In the genomic region with DNA sequence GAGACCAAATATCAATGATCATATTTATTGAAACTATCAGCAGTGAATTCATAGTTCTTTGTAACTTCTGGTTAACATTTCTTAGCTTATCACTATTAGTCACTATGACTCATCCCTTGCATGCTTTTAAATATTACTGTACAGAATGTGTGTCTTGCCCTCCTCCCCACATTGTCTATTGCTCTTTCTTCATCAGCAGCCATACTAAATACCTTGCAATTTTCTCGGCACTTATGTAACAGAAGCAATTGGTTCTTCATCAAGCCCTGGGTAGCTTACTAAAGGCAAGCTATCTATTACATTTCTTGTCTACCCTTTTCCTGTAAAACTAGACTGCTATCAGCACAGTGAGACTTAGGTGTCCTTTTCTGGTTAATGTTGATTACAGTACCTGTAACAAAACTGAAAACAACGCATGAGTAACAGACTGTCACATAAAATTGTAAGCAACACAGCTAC, we compare ENCODE assay signal across 1 cellular context.
TF ChIP-seq lines count a peak whose summit lies in the region.

No MANE protein-coding gene starts in this region.

TF ChIP-seq in SK-N-SH treated with all-trans-retinoic acid at 6 μM for 48 hours, 23 proteins besides CTCF, POLR2A, EP300 and RAD21 (continued from another document):
- TF ChIP-seq, protein P1, sequence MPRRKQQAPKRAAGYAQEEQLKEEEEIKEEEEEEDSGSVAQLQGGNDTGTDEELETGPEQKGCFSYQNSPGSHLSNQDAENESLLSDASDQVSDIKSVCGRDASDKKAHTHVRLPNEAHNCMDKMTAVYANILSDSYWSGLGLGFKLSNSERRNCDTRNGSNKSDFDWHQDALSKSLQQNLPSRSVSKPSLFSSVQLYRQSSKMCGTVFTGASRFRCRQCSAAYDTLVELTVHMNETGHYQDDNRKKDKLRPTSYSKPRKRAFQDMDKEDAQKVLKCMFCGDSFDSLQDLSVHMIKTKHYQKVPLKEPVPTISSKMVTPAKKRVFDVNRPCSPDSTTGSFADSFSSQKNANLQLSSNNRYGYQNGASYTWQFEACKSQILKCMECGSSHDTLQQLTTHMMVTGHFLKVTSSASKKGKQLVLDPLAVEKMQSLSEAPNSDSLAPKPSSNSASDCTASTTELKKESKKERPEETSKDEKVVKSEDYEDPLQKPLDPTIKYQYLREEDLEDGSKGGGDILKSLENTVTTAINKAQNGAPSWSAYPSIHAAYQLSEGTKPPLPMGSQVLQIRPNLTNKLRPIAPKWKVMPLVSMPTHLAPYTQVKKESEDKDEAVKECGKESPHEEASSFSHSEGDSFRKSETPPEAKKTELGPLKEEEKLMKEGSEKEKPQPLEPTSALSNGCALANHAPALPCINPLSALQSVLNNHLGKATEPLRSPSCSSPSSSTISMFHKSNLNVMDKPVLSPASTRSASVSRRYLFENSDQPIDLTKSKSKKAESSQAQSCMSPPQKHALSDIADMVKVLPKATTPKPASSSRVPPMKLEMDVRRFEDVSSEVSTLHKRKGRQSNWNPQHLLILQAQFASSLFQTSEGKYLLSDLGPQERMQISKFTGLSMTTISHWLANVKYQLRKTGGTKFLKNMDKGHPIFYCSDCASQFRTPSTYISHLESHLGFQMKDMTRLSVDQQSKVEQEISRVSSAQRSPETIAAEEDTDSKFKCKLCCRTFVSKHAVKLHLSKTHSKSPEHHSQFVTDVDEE (CRISPR knock-in tag; IDR thresholded peaks at IDR 0.05): no peak
- TF ChIP-seq ESRRG (CRISPR knock-in tag; IDR thresholded peaks at IDR 0.05) (no peak), ZNF70 (CRISPR knock-in tag; IDR thresholded peaks at IDR 0.05) (no peak), ZNF565 (CRISPR knock-in tag; conservative IDR thresholded peaks at IDR 0.05; ENCODE audit: low read depth) (no peak), OSR1 (CRISPR knock-in tag; IDR thresholded peaks at IDR 0.05) (no peak)
- TF ChIP-seq, protein P2, sequence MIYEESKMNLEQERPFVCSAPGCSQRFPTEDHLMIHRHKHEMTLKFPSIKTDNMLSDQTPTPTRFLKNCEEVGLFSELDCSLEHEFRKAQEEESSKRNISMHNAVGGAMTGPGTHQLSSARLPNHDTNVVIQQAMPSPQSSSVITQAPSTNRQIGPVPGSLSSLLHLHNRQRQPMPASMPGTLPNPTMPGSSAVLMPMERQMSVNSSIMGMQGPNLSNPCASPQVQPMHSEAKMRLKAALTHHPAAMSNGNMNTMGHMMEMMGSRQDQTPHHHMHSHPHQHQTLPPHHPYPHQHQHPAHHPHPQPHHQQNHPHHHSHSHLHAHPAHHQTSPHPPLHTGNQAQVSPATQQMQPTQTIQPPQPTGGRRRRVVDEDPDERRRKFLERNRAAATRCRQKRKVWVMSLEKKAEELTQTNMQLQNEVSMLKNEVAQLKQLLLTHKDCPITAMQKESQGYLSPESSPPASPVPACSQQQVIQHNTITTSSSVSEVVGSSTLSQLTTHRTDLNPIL (CRISPR knock-in tag; IDR thresholded peaks at IDR 0.05; ENCODE audit: low read depth): no peak
- TF ChIP-seq, protein P3, sequence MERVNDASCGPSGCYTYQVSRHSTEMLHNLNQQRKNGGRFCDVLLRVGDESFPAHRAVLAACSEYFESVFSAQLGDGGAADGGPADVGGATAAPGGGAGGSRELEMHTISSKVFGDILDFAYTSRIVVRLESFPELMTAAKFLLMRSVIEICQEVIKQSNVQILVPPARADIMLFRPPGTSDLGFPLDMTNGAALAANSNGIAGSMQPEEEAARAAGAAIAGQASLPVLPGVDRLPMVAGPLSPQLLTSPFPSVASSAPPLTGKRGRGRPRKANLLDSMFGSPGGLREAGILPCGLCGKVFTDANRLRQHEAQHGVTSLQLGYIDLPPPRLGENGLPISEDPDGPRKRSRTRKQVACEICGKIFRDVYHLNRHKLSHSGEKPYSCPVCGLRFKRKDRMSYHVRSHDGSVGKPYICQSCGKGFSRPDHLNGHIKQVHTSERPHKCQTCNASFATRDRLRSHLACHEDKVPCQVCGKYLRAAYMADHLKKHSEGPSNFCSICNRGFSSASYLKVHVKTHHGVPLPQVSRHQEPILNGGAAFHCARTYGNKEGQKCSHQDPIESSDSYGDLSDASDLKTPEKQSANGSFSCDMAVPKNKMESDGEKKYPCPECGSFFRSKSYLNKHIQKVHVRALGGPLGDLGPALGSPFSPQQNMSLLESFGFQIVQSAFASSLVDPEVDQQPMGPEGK (CRISPR knock-in tag; IDR thresholded peaks at IDR 0.05; ENCODE audit: borderline replicate concordance): no peak
